25 cellular contexts compared by ENCODE assay signal in genomic region chr14:73372529-73372928, GRCh38.
"Had no signal": no experiment of that assay in that cellular context is flagged by ENCODE, and none has a peak within 500 bp of the region (broad histone marks: within the 10 kb centered on the region; RNA-seq: fewer than 3 reads in every experiment).

No MANE protein-coding gene starts in this region.

- H3K27ac ChIP-seq: ascending aorta, body of pancreas, KMS-11, VCaP had no signal

- H3K4me3 ChIP-seq: ascending aorta, body of pancreas had no signal

- H3K27me3 Mint-ChIP-seq: activated CD8-positive, alpha-beta memory T cell treated with anti-CD3 and anti-CD28 coated beads, Interleukin-2, amount 10 ng/mL, durations not matched to agents 7 days and 5 days; activated naive CD8-positive, alpha-beta T cell treated with anti-CD3 and anti-CD28 coated beads, Interleukin-2, amount 50 U/mL, for 24 hours; T-helper 17 cell had no signal

- DNase-seq: activated CD4-positive, alpha-beta T cell treated with anti-CD3 and anti-CD28 coated beads for 48 hours; activated CD4-positive, alpha-beta T cell treated with anti-CD3 and anti-CD28 coated beads, Interleukin-2, amount 50 U/mL, for 48 hours; activated CD4-positive, CD25-positive, alpha-beta regulatory T cell; activated CD8-positive, alpha-beta memory T cell treated with anti-CD3 and anti-CD28 coated beads, Interleukin-2, amount 10 ng/mL, durations not matched to agents 7 days and 5 days; activated gamma-delta T cell treated with Interleukin-2 at 50 U/mL for 16 hours; activated naive CD4-positive, alpha-beta T cell treated with anti-CD3 and anti-CD28 coated beads, Interleukin-2, amount 50 U/mL, for 16 hours; activated naive CD8-positive, alpha-beta T cell treated with anti-CD3 and anti-CD28 coated beads, Interleukin-2, amount 50 U/mL, for 24 hours; activated T-cell treated with anti-CD3 and anti-CD28 coated beads, Interleukin-2, amount 50 U/mL, for 4 hours; amniotic stem cell; body of pancreas; NCI-H1092; NCI-H1417; NCI-H1930; NCI-H2171 treated with DMSO at 0.1 percent for 48 hours; NCI-H226; NCI-H526 treated with DMSO at 0.1 percent for 48 hours; NCI-H82; SIG-M5; T-helper 17 cell; T-helper 9 cell had no signal

- H3K4me3 Mint-ChIP-seq: activated CD8-positive, alpha-beta memory T cell treated with anti-CD3 and anti-CD28 coated beads, Interleukin-2, amount 10 ng/mL, durations not matched to agents 7 days and 5 days; activated naive CD8-positive, alpha-beta T cell treated with anti-CD3 and anti-CD28 coated beads, Interleukin-2, amount 50 U/mL, for 24 hours; activated T-cell treated with anti-CD3 and anti-CD28 coated beads, Interleukin-2, amount 50 U/mL, for 4 hours; T-helper 17 cell had no signal

- H3K27me3 ChIP-seq: ascending aorta, body of pancreas had no signal

- FAIRE-seq: bronchial epithelial cell had no signal

- H3K9me3 Mint-ChIP-seq: activated naive CD8-positive, alpha-beta T cell treated with anti-CD3 and anti-CD28 coated beads, Interleukin-2, amount 50 U/mL, for 24 hours; activated T-cell treated with anti-CD3 and anti-CD28 coated beads, Interleukin-2, amount 50 U/mL, for 4 hours; activated T-helper 2 cell treated with anti-CD3 and anti-CD28 coated beads, Interferon-gamma antibody, Interleukin-2, Interleukin-4, amounts not matched to agents 10 μg/mL and 5 μg/mL and 100 μg/mL, durations not matched to agents 14 hours and 24 hours and 36 hours had no signal

- H3K27ac Mint-ChIP-seq: activated CD8-positive, alpha-beta memory T cell treated with anti-CD3 and anti-CD28 coated beads, Interleukin-2, amount 10 ng/mL, durations not matched to agents 7 days and 5 days; activated naive CD8-positive, alpha-beta T cell treated with anti-CD3 and anti-CD28 coated beads, Interleukin-2, amount 50 U/mL, for 24 hours; activated T-helper 2 cell treated with anti-CD3 and anti-CD28 coated beads, Interferon-gamma antibody, Interleukin-2, Interleukin-4, amounts not matched to agents 10 μg/mL and 5 μg/mL and 100 μg/mL, durations not matched to agents 14 hours and 24 hours and 36 hours; T-helper 17 cell had no signal

- H3K4me1 ChIP-seq: ascending aorta, body of pancreas had no signal

- H3K9me3 ChIP-seq: ascending aorta, body of pancreas had no signal

- ATAC-seq: activated CD8-positive, alpha-beta memory T cell treated with anti-CD3 and anti-CD28 coated beads, Interleukin-2, amount 10 ng/mL, durations not matched to agents 7 days and 5 days; activated naive CD8-positive, alpha-beta T cell treated with anti-CD3 and anti-CD28 coated beads, Interleukin-2, amount 50 U/mL, for 24 hours; body of pancreas; T-helper 17 cell had no signal
